Comparison of ENCODE assay signal across 8 cellular contexts in the genomic region with DNA sequence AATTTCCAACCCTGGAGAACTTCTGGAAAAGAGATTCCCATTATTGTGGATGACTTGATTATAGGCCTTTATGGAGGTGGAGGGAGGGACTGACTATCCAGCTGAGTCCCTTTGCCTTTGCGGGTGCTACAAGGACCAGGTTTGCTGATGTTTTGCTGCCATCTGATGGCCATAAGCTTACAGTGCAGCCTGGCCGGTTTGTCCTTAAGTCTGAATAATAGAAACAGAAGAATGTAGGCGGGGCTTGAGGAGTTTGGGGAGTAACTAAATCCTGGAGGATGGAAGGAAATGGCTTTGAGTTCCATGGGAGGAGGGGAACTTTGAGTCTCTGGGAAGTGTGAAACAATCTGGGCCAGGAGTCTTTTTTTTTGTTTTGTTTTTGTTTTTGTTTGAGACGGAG. TPM values are rescaled to one million over a fixed set of nuclear protein-coding genes. Genes with fewer than 3 reads are reported as not detected.
DNase-seq lines count a peak whose midpoint lies in the region; ATAC-seq and TF ChIP-seq lines count a peak whose summit lies in the region.

No MANE protein-coding gene starts in this region.

- intact Hi-C loops in activated CD4-positive, alpha-beta T cell treated with anti-CD3 and anti-CD28 coated beads for 36 hours (cut with DNase I, micrococcal nuclease): loop anchor here (1.0 to 5.0 kb wide), 6 partner anchors 30 to 545 kb away; no protein-coding TSS in a partner anchor
- intact Hi-C loops in left lung (cut with DNase I): no loop called here

- H3K27ac ChIP-seq in AG04450 (ENCODE audit: low read depth, low read length): no peak overlapping the region
- no peak overlapping the region for H3K27ac ChIP-seq in left lung

- TF ChIP-seq CTCF in AG04450 (IDR thresholded peaks at IDR 0.05; ENCODE audit: low read depth, low read length) (peak; percentile 96), choroid plexus epithelial cell (conservative IDR thresholded peaks at IDR 0.05; ENCODE audit: low read depth, low read length) (peak; percentile 99), left lung (IDR thresholded peaks at IDR 0.05) (peak; percentile 84 to 87)

- no peak overlapping the region for H3K27ac Mint-ChIP-seq in activated CD4-positive, alpha-beta T cell treated with anti-CD3 and anti-CD28 coated beads for 36 hours

- H3K4me1 Mint-ChIP-seq in activated CD4-positive, alpha-beta T cell treated with anti-CD3 and anti-CD28 coated beads for 36 hours: no peaks in the 10 kb centered on the region

- ATAC-seq in GM18867 (IDR thresholded peaks at IDR 0.05; ENCODE audit: unreplicated experiment): peak; percentile 66
- peak; percentile 89 for ATAC-seq in HG03342 (IDR thresholded peaks at IDR 0.05; ENCODE audit: unreplicated experiment)
- ATAC-seq in activated CD4-positive, alpha-beta T cell treated with anti-CD3 and anti-CD28 coated beads for 36 hours: peak; percentile 95
- ATAC-seq in left lung: peak; percentile 99

- no peaks in the 10 kb centered on the region for H3K36me3 ChIP-seq in left lung

- peak; percentile 89 for DNase-seq in AG04450 (ENCODE audit: low read depth, low spot score)
- peak; percentile 86 for DNase-seq in NCI-H510A treated with DMSO at 0.1 percent for 48 hours (lab: John Stamatoyannopoulos, UW)
- peak; percentile 82 for DNase-seq in activated CD4-positive, alpha-beta T cell treated with anti-CD3 and anti-CD28 coated beads for 36 hours
- DNase-seq in choroid plexus epithelial cell (ENCODE audit: low read depth): peak; percentile 98
- peak in 1 of 2 donors; percentile 78 for DNase-seq in left lung
- peak; percentile 34 to 49 (median 41) for DNase-seq in stimulated activated CD4-positive, alpha-beta T cell treated with anti-CD3 and anti-CD28 coated beads, TNF-alpha, amount 100 ng/mL, for 4 hours (ENCODE audit: low read depth in 3 of 3)

- no peak overlapping the region for H3K4me3 ChIP-seq in AG04450 (ENCODE audit: low read depth, low read length)
- H3K4me3 ChIP-seq in choroid plexus epithelial cell (ENCODE audit: low read depth, low read length): no peak overlapping the region
- no peak overlapping the region for H3K4me3 ChIP-seq in left lung

- H3K4me1 ChIP-seq in left lung: no peaks in the 10 kb centered on the region

- H3K9me3 Mint-ChIP-seq in activated CD4-positive, alpha-beta T cell treated with anti-CD3 and anti-CD28 coated beads for 36 hours (ENCODE audit: low read depth): no peaks in the 10 kb centered on the region

- CTCF ChIA-PET in AG04450 (lab: Charles Lee): interaction anchor here (0.6 to 23.1 kb wide), 30 partner anchors 8 to 946 kb away, joined by 3 to 1031 read pairs (median 5); partner anchors contain the start of gene KIRREL1
- CTCF ChIA-PET in activated CD4-positive, alpha-beta T cell treated with anti-CD3 and anti-CD28 coated beads for 36 hours (lab: Charles Lee): interaction anchor here (0.6 to 10.6 kb wide), 34 partner anchors 9 to 1089 kb away, joined by 3 to 130 read pairs (median 5); no protein-coding TSS in a partner anchor

- no peak overlapping the region for H3K4me3 Mint-ChIP-seq in activated CD4-positive, alpha-beta T cell treated with anti-CD3 and anti-CD28 coated beads for 36 hours

- H3K27me3 Mint-ChIP-seq in activated CD4-positive, alpha-beta T cell treated with anti-CD3 and anti-CD28 coated beads for 36 hours: peaks cover 16% of the 10 kb centered on the region

- POLR2A ChIA-PET in AG04450 (lab: Yijun Ruan, JAX): interaction anchor here (0.7 to 1.5 kb wide), 2 partner anchors 133 to 159 kb away, joined by 3 read pairs; no protein-coding TSS in a partner anchor
- POLR2A ChIA-PET in activated CD4-positive, alpha-beta T cell treated with anti-CD3 and anti-CD28 coated beads for 36 hours (lab: Charles Lee): interaction anchor here (0.8 kb wide), 1 partner anchor 133 kb away, joined by 4 read pairs; no protein-coding TSS in a partner anchor

- peaks cover 40% of the 10 kb centered on the region for H3K27me3 ChIP-seq in AG04450 (ENCODE audit: control insufficient read depth, insufficient read depth, low read length)
- H3K27me3 ChIP-seq in left lung: peaks cover 0 to 14% of the 10 kb centered on the region in 2 donors

- H3K9me3 ChIP-seq in AG04450 (ENCODE audit: control insufficient read depth, insufficient read depth, low read length) (no peaks in the 10 kb centered on the region), left lung (no peaks in the 10 kb centered on the region)

- H3K36me3 Mint-ChIP-seq in activated CD4-positive, alpha-beta T cell treated with anti-CD3 and anti-CD28 coated beads for 36 hours (ENCODE audit: low read depth): no peaks in the 10 kb centered on the region

RNA-seq across cellular contexts. Expression of gene CD1D, which starts 55.7 kb away (rescaled TPM):
- not detected in 2 replicates for polyA plus RNA-seq in AG04450 (2011; rRNA removed)
- 0.18 TPM in 1 of 2 replicates, not detected in the other for polyA minus RNA-seq in AG04450 (2011; rRNA and poly(A)+ RNA removed)
- under 1 TPM in 1 of 2 experiments, not detected in 1; 0.07 TPM for total RNA-seq in activated CD4-positive, alpha-beta T cell treated with anti-CD3 and anti-CD28 coated beads for 36 hours
- total RNA-seq in left lung: 1 to 10 TPM; 1.9 to 3.6 TPM

Comparison
In these comparisons a context has a peak if more than half of its experiments do, and no peak if none do; other contexts are left out.
1. intact Hi-C loops: an anchor here in activated CD4-positive, alpha-beta T cell treated with anti-CD3 and anti-CD28 coated beads for 36 hours (1.0 to 5.0 kb wide); none called in left lung.